14 cellular contexts compared by ENCODE assay signal in the genomic region with DNA sequence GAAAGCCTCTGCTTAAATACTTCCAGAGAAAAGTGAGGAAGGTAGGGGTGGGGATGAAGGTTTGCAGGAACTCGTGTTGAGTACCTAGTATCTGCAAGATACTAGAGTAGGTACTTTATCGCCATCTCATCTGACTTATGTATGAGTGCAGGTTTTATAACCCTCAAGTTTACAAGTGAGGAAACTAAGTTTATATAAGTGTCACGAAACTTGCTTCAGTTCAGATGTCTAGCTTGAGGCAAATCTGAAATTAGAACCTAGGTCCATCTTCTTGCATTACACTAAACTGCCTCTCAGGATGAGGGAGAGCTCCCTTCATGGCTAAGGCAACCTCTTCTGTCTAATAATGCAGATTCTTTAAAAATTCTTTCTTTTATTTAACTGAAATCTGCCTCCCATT.
"Had no signal": no experiment of that assay in that cellular context is flagged by ENCODE, and none has a peak within 500 bp of the region (broad histone marks: within the 10 kb centered on the region; RNA-seq: fewer than 3 reads in every experiment).

No MANE protein-coding gene starts in this region.

- ATAC-seq: lower lobe of right lung; stimulated activated naive B cell treated with anti-CD40 and anti-IgM and Interleukin-4, amounts not matched to agents 10 μg/mL and 1 μg/mL and 100 μg/mL, for 72 hours; upper lobe of right lung had no signal

- H3K9me3 ChIP-seq: lower lobe of right lung, upper lobe of right lung had no signal

- H3K9ac ChIP-seq: neural progenitor cell had no signal

- H3K4me1 ChIP-seq: neural progenitor cell had no signal

- H3K27ac ChIP-seq: lower lobe of right lung, neural progenitor cell, upper lobe of right lung had no signal

- H3K36me3 ChIP-seq: lower lobe of right lung, neural progenitor cell, upper lobe of right lung had no signal

- H3K4me3 ChIP-seq: lower lobe of right lung, neural progenitor cell, skin epidermis, upper lobe of right lung had no signal

- H3K27me3 ChIP-seq: neural progenitor cell, upper lobe of right lung had no signal

- DNase-seq: activated CD4-positive, alpha-beta T cell treated with anti-CD3 and anti-CD28 coated beads, Interleukin-2, amount 10 ng/mL, durations not matched to agents 7 days and 5 days; activated CD8-positive, alpha-beta memory T cell treated with anti-CD3 and anti-CD28 coated beads, Interleukin-2, amount 50 U/mL, for 48 hours; activated naive CD8-positive, alpha-beta T cell treated with anti-CD3 and anti-CD28 coated beads, Interleukin-2, amount 10 ng/mL, durations not matched to agents 7 days and 5 days; aorta; erythroblast; lower lobe of right lung; midbrain; stimulated activated CD4-positive, alpha-beta T cell treated with anti-CD3 and anti-CD28 coated beads, Interleukin-15, amount 100 ng/mL, for 24 hours; stimulated activated CD4-positive, alpha-beta T cell treated with anti-CD3 and anti-CD28 coated beads, Interleukin-4, amount 100 ng/mL, for 1 hour; stimulated activated naive B cell treated with anti-CD40 and anti-IgM and Interleukin-4, amounts not matched to agents 10 μg/mL and 1 μg/mL and 100 μg/mL, for 72 hours; SW 1271; upper lobe of right lung had no signal
